Comparison of ENCODE assay signal across 1 cellular context in genomic region chr9:120768870-120769269, GRCh38.
TF ChIP-seq lines count a peak whose summit lies in the region.

No MANE protein-coding gene starts in this region.

TF ChIP-seq in HepG2, 621 proteins besides CTCF, POLR2A, EP300 and RAD21 (continued from another document and continues in another):
- peak in 1 of 2 experiments; percentile 22; a peak in 1 of 4 replicates for TF ChIP-seq ATF4 (CRISPR knock-in tag; IDR thresholded peaks at IDR 0.05)
- TF ChIP-seq CEBPG (CRISPR knock-in tag; IDR thresholded peaks at IDR 0.05): peak; percentile 63
- no peak for TF ChIP-seq MNT (IDR thresholded peaks at IDR 0.05)
- no peak for TF ChIP-seq SOX13 (IDR thresholded peaks at IDR 0.05)
- peak in 1 of 2 experiments; percentile 68; a peak in 1 of 4 replicates for TF ChIP-seq SOX13 (CRISPR knock-in tag; conservative IDR thresholded peaks at IDR 0.05 in 1 of 2, IDR thresholded peaks at IDR 0.05 in 1 of 2)
- peak; percentile 56; the same call in 1 of the 2 replicates for TF ChIP-seq TCF7 (IDR thresholded peaks at IDR 0.05; ENCODE audit: low read depth)
- no peak for TF ChIP-seq ZNF138 (CRISPR knock-in tag; IDR thresholded peaks at IDR 0.05; ENCODE audit: low read depth)
- TF ChIP-seq BHLHE40 (IDR thresholded peaks at IDR 0.05; ENCODE audit: low read length): no peak
- TF ChIP-seq NR2F1 (CRISPR knock-in tag; IDR thresholded peaks at IDR 0.05): peak in 1 of 2 experiments; percentile 33; a peak in 2 of 4 replicates
- no peak for TF ChIP-seq GLMP (CRISPR knock-in tag; IDR thresholded peaks at IDR 0.05; ENCODE audit: borderline replicate concordance)
- no peak for TF ChIP-seq PAF1 (CRISPR knock-in tag; IDR thresholded peaks at IDR 0.05)
- peak; percentile 24; the same call in 1 of the 2 replicates for TF ChIP-seq ZNF609 (CRISPR knock-in tag; IDR thresholded peaks at IDR 0.05; ENCODE audit: borderline replicate concordance)
- TF ChIP-seq FOSL2 (CRISPR knock-in tag; IDR thresholded peaks at IDR 0.05): peak; percentile 52; the same call in 1 of the 2 replicates
- TF ChIP-seq CREB1 (IDR thresholded peaks at IDR 0.05): no peak
- peak; percentile 46; the same call in 1 of the 2 replicates for TF ChIP-seq CREB1 (CRISPR knock-in tag; IDR thresholded peaks at IDR 0.05)
- peak; percentile 69 for TF ChIP-seq RARA (CRISPR knock-in tag; IDR thresholded peaks at IDR 0.05)
- 0 out of 2 replicates have a peak, but pooled peaks have one; percentile 48 for TF ChIP-seq SKIL (CRISPR knock-in tag; IDR thresholded peaks at IDR 0.05; ENCODE audit: borderline replicate concordance)
- peak; percentile 61 for TF ChIP-seq NR2F2 (IDR thresholded peaks at IDR 0.05; ENCODE audit: borderline replicate concordance, low read depth)
- peak; percentile 18; the same call in 1 of the 2 replicates for TF ChIP-seq SALL1 (CRISPR knock-in tag; IDR thresholded peaks at IDR 0.05)
- TF ChIP-seq ZNF687 (CRISPR knock-in tag; IDR thresholded peaks at IDR 0.05): no peak
- peak; percentile 72 for TF ChIP-seq RXRB (CRISPR knock-in tag; IDR thresholded peaks at IDR 0.05; ENCODE audit: borderline replicate concordance)
- peak; percentile 34; the same call in 1 of the 2 replicates for TF ChIP-seq CEBPB (IDR thresholded peaks at IDR 0.05; ENCODE audit: borderline replicate concordance, low read depth, low read length)
- TF ChIP-seq ISL2 (CRISPR knock-in tag; IDR thresholded peaks at IDR 0.05): peak; percentile 64; the same call in 1 of the 2 replicates
- TF ChIP-seq ZNF160 (CRISPR knock-in tag; IDR thresholded peaks at IDR 0.05): no peak
- TF ChIP-seq BCL6 (CRISPR knock-in tag; IDR thresholded peaks at IDR 0.05): peak; percentile 81
- TF ChIP-seq DNMT3B (CRISPR knock-in tag; conservative IDR thresholded peaks at IDR 0.05): no peak
- TF ChIP-seq KMT2B (CRISPR knock-in tag; IDR thresholded peaks at IDR 0.05): no peak
- TF ChIP-seq TBX2 (CRISPR knock-in tag; IDR thresholded peaks at IDR 0.05; ENCODE audit: borderline replicate concordance): peak; percentile 34; the same call in 1 of the 2 replicates
- peak; percentile 64; the same call in 1 of the 2 replicates for TF ChIP-seq HMG20A (CRISPR knock-in tag; IDR thresholded peaks at IDR 0.05; ENCODE audit: borderline replicate concordance)
- no peak for TF ChIP-seq TIGD3 (CRISPR knock-in tag; IDR thresholded peaks at IDR 0.05; ENCODE audit: borderline replicate concordance)
- peak; percentile 80 for TF ChIP-seq SKI (IDR thresholded peaks at IDR 0.05; ENCODE audit: partially characterized antibody)
- peak; percentile 79 for TF ChIP-seq NCOA2 (CRISPR knock-in tag; IDR thresholded peaks at IDR 0.05)
- TF ChIP-seq THAP11 (CRISPR knock-in tag; IDR thresholded peaks at IDR 0.05): no peak
- peak; percentile 81 for TF ChIP-seq NR2F6 (IDR thresholded peaks at IDR 0.05)
- peak; percentile 56; the same call in 1 of the 2 replicates for TF ChIP-seq NR2F6 (CRISPR knock-in tag; IDR thresholded peaks at IDR 0.05)
- peak; percentile 69; the same call in 1 of the 2 replicates for TF ChIP-seq RXRA (CRISPR knock-in tag; IDR thresholded peaks at IDR 0.05)
- TF ChIP-seq ARID5B (CRISPR knock-in tag; IDR thresholded peaks at IDR 0.05): peak; percentile 66
- peak; percentile 67 for TF ChIP-seq HNF4A (CRISPR knock-in tag; IDR thresholded peaks at IDR 0.05)
